ENCODE assay signal across 1 cellular context in genomic region chr3:172046268-172046915, GRCh38.
TF ChIP-seq lines count a peak whose summit lies in the region.

No MANE protein-coding gene starts in this region.

TF ChIP-seq in IMR-90, 13 proteins besides CTCF, POLR2A, EP300 and RAD21 (continued from another document):
- TF ChIP-seq BHLHE40 (IDR thresholded peaks at IDR 0.05; ENCODE audit: low read depth, low read length) (no peak), RCOR1 (IDR thresholded peaks at IDR 0.05; ENCODE audit: insufficient replicate concordance, low read length) (no peak), FOS (IDR thresholded peaks at IDR 0.05; ENCODE audit: low read depth, low read length) (no peak), ELK1 (IDR thresholded peaks at IDR 0.05; ENCODE audit: borderline replicate concordance, low read depth, low read length) (no peak), MAZ (IDR thresholded peaks at IDR 0.05; ENCODE audit: borderline replicate concordance, low read depth, low read length) (no peak), NFE2L2 (IDR thresholded peaks at IDR 0.05; ENCODE audit: low read depth, low read length) (no peak), RFX5 (IDR thresholded peaks at IDR 0.05; ENCODE audit: low read depth, low read length) (no peak), MAFK (IDR thresholded peaks at IDR 0.05; ENCODE audit: low read depth, low read length) (no peak), CEBPB (IDR thresholded peaks at IDR 0.05; ENCODE audit: low read depth, low read length) (no peak)
- TF ChIP-seq, protein P1, sequence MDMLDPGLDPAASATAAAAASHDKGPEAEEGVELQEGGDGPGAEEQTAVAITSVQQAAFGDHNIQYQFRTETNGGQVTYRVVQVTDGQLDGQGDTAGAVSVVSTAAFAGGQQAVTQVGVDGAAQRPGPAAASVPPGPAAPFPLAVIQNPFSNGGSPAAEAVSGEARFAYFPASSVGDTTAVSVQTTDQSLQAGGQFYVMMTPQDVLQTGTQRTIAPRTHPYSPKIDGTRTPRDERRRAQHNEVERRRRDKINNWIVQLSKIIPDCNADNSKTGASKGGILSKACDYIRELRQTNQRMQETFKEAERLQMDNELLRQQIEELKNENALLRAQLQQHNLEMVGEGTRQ (IDR thresholded peaks at IDR 0.05; ENCODE audit: low read depth, low read length), result no peak
TF ChIP-seq in IMR-90: peak in this region for 0.
